ENCODE assay signal across 8 cellular contexts in genomic region chr9:129177443-129177790, GRCh38. TPM values are rescaled to one million over a fixed set of nuclear protein-coding genes. Genes with fewer than 3 reads are reported as not detected.
DNase-seq lines count a peak whose midpoint lies in the region; ATAC-seq and TF ChIP-seq lines count a peak whose summit lies in the region.

No MANE protein-coding gene starts in this region.

- peak overlapping the region; percentile 89 for H3K4me3 Mint-ChIP-seq in MCF 10A (ENCODE audit: unreplicated experiment)

- no peaks in the 10 kb centered on the region for H3K4me1 Mint-ChIP-seq in MCF 10A (ENCODE audit: insufficient read depth, unreplicated experiment)

- no TSS peak for BruUV-seq in MCF 10A (replicated peaks; lab: Mats Ljungman, UMichigan)

- POLR2A ChIA-PET in MCF 10A (lab: Yijun Ruan, JAX) = interaction anchor here (0.7 to 9.2 kb wide), 24 partner anchors 10 to 613 kb away, joined by 3 to 206 read pairs (median 4); partner anchors contain the start of genes C9orf50 and NTMT1

- peak; percentile 79 for DNase-seq in D341Med (ENCODE audit: low spot score)
- peak; percentile 82 for DNase-seq in GM20000 (ENCODE audit: low spot score)
- DNase-seq in Jurkat, Clone E6-1 (ENCODE audit: low read depth, low spot score) = no peak
- no peak for DNase-seq in MCF 10A (ENCODE audit: unreplicated experiment)
- no peak for DNase-seq in mucosa of descending colon
- no peak for DNase-seq in putamen (ENCODE audit: low spot score)
- no peak for DNase-seq in NCI-H187 (lab: John Stamatoyannopoulos, UW)
- DNase-seq in epidermal melanocyte (ENCODE audit: insufficient read length, low spot score) = no peak

- TF ChIP-seq CTCF in GM20000 (IDR thresholded peaks at IDR 0.05; ENCODE audit: extremely low read depth, missing control alignments) (no peak), MCF 10A (IDR thresholded peaks at IDR 0.05; ENCODE audit: unreplicated experiment) (no peak), mucosa of descending colon (IDR thresholded peaks at IDR 0.05) (no peak)

- H3K4me1 ChIP-seq in mucosa of descending colon (ENCODE audit: low read depth) = peaks cover 36% of the 10 kb centered on the region

- no peaks in the 10 kb centered on the region for H3K36me3 ChIP-seq in mucosa of descending colon (ENCODE audit: low read depth)

- no peak for ATAC-seq in mucosa of descending colon

- no peaks in the 10 kb centered on the region for H3K27me3 Mint-ChIP-seq in MCF 10A (ENCODE audit: insufficient read depth, unreplicated experiment)

- intact Hi-C loops in MCF 10A (cut with micrococcal nuclease) = loop anchor here (2.0 to 5.0 kb wide), 2 partner anchors 67 to 235 kb away; partner anchors contain the start of genes CRAT and PTPA
- intact Hi-C loops in mucosa of descending colon (cut with DNase I, micrococcal nuclease) = loop anchor here in 1 of 2 donors (5.0 to 10.0 kb wide), 2 partner anchors 307 to 435 kb away; no protein-coding TSS in a partner anchor

- H3K36me3 Mint-ChIP-seq in MCF 10A (ENCODE audit: insufficient read depth, unreplicated experiment) = peaks cover 6% of the 10 kb centered on the region

- peak overlapping the region; percentile 51 for H3K27ac Mint-ChIP-seq in MCF 10A (ENCODE audit: low read depth, unreplicated experiment)

- no peaks in the 10 kb centered on the region for H3K9me3 ChIP-seq in mucosa of descending colon

- no peaks in the 10 kb centered on the region for H3K9me3 Mint-ChIP-seq in MCF 10A (ENCODE audit: unreplicated experiment)

- CTCF ChIA-PET in MCF 10A (lab: Yijun Ruan, JAX) = interaction anchor here (0.7 to 1.6 kb wide), 6 partner anchors 35 to 434 kb away, joined by 3 to 13 read pairs (median 6); no protein-coding TSS in a partner anchor

- H3K4me3 ChIP-seq in Jurkat, Clone E6-1 (ENCODE audit: low read length) = peak overlapping the region; percentile 59
- H3K4me3 ChIP-seq in mucosa of descending colon = peak overlapping the region; percentile 56

RNA-seq across cellular contexts. Expression of gene IER5L, which starts 0.6 kb away (rescaled TPM):
- polyA plus RNA-seq in Jurkat, Clone E6-1 (2012; ENCODE audit: insufficient read depth, insufficient read length) = 1.8 TPM
- total RNA-seq in MCF 10A (2022) (11.9 and 13.4 TPM in 2 replicates), mucosa of descending colon (1 to 10 TPM; 5.8 to 8.2 (median 8.0) TPM)

Comparison
In these comparisons a context has a peak if more than half of its experiments do, and no peak if none do; other contexts are left out.
1. DNase-seq: peak in D341Med (single experiment) and GM20000 (single experiment); none in Jurkat, Clone E6-1 (single experiment), MCF 10A (single experiment), mucosa of descending colon (0 of 3), putamen (single experiment), NCI-H187 (0 of 2) and epidermal melanocyte (single experiment).